Comparison of ENCODE assay signal across 1 cellular context in genomic region chr17:81909966-81910839, GRCh38.
TF ChIP-seq lines count a peak whose summit lies in the region.

No MANE protein-coding gene starts in this region.

TF ChIP-seq in HepG2, 621 proteins besides CTCF, POLR2A, EP300 and RAD21 (continued from another document):
- TF ChIP-seq ZNF280D (CRISPR knock-in tag; IDR thresholded peaks at IDR 0.05) = 0 out of 2 replicates have a peak, but pooled peaks have one; percentile 55
- no peak for TF ChIP-seq ATAD3A (CRISPR knock-in tag; IDR thresholded peaks at IDR 0.05)
- no peak for TF ChIP-seq ZNF839 (CRISPR knock-in tag; IDR thresholded peaks at IDR 0.05; ENCODE audit: borderline replicate concordance)
- no peak for TF ChIP-seq ZNF672 (CRISPR knock-in tag; IDR thresholded peaks at IDR 0.05)
- TF ChIP-seq MEIS2 (CRISPR knock-in tag; IDR thresholded peaks at IDR 0.05) = peak; percentile 83
- TF ChIP-seq ZNF124 (CRISPR knock-in tag; IDR thresholded peaks at IDR 0.05) = no peak; the same call in 1 of the 2 replicates
- peak; percentile 77; the same call in 1 of the 2 replicates for TF ChIP-seq HINFP (CRISPR knock-in tag; IDR thresholded peaks at IDR 0.05; ENCODE audit: low read depth)
- TF ChIP-seq HNRNPK (IDR thresholded peaks at IDR 0.05; ENCODE audit: low read depth, low read length, poor library complexity, severe bottlenecking) = no peak
- no peak; the same call in 1 of the 2 replicates for TF ChIP-seq ZNF547 (CRISPR knock-in tag; IDR thresholded peaks at IDR 0.05)
- peak; percentile 43; the same call in 1 of the 2 replicates for TF ChIP-seq SALL2 (CRISPR knock-in tag; IDR thresholded peaks at IDR 0.05)
- TF ChIP-seq RFX1 (IDR thresholded peaks at IDR 0.05) = no peak
- TF ChIP-seq, protein P1, sequence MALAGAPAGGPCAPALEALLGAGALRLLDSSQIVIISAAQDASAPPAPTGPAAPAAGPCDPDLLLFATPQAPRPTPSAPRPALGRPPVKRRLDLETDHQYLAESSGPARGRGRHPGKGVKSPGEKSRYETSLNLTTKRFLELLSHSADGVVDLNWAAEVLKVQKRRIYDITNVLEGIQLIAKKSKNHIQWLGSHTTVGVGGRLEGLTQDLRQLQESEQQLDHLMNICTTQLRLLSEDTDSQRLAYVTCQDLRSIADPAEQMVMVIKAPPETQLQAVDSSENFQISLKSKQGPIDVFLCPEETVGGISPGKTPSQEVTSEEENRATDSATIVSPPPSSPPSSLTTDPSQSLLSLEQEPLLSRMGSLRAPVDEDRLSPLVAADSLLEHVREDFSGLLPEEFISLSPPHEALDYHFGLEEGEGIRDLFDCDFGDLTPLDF (CRISPR knock-in tag; IDR thresholded peaks at IDR 0.05) = peak; percentile 68; the same call in 1 of the 2 replicates
- peak; percentile 58; the same call in 1 of the 2 replicates for TF ChIP-seq CREB3 (CRISPR knock-in tag; IDR thresholded peaks at IDR 0.05)
- TF ChIP-seq ELF1 (CRISPR knock-in tag; IDR thresholded peaks at IDR 0.05) = peak; percentile 80
- TF ChIP-seq ZBTB8A (CRISPR knock-in tag; IDR thresholded peaks at IDR 0.05; ENCODE audit: borderline replicate concordance, low read depth) = peak; percentile 69; the same call in 1 of the 2 replicates
- TF ChIP-seq ZNF790 (CRISPR knock-in tag; IDR thresholded peaks at IDR 0.05; ENCODE audit: borderline replicate concordance) = no peak
- peak; percentile 80; the same call in 1 of the 2 replicates for TF ChIP-seq RFXAP (CRISPR knock-in tag; IDR thresholded peaks at IDR 0.05; ENCODE audit: borderline replicate concordance)
- 0 out of 2 replicates have a peak, but pooled peaks have one; percentile 22 for TF ChIP-seq MYNN (CRISPR knock-in tag; IDR thresholded peaks at IDR 0.05; ENCODE audit: low read depth)
- TF ChIP-seq TBX2 (CRISPR knock-in tag; IDR thresholded peaks at IDR 0.05; ENCODE audit: borderline replicate concordance) = peak; percentile 82
- TF ChIP-seq, protein P2, sequence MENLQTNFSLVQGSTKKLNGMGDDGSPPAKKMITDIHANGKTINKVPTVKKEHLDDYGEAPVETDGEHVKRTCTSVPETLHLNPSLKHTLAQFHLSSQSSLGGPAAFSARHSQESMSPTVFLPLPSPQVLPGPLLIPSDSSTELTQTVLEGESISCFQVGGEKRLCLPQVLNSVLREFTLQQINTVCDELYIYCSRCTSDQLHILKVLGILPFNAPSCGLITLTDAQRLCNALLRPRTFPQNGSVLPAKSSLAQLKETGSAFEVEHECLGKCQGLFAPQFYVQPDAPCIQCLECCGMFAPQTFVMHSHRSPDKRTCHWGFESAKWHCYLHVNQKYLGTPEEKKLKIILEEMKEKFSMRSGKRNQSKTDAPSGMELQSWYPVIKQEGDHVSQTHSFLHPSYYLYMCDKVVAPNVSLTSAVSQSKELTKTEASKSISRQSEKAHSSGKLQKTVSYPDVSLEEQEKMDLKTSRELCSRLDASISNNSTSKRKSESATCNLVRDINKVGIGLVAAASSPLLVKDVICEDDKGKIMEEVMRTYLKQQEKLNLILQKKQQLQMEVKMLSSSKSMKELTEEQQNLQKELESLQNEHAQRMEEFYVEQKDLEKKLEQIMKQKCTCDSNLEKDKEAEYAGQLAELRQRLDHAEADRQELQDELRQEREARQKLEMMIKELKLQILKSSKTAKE (CRISPR knock-in tag; IDR thresholded peaks at IDR 0.05; ENCODE audit: borderline replicate concordance) = peak; percentile 89
- TF ChIP-seq RNF2 (conservative IDR thresholded peaks at IDR 0.05; ENCODE audit: low read depth) = 0 out of 2 replicates have a peak, but pooled peaks have one; percentile 13
- no peak; the same call in 1 of the 2 replicates for TF ChIP-seq SMC3 (IDR thresholded peaks at IDR 0.05; ENCODE audit: low read length)
- 0 out of 2 replicates have a peak, but pooled peaks have one; percentile 28 for TF ChIP-seq ZSCAN9 (CRISPR knock-in tag; IDR thresholded peaks at IDR 0.05; ENCODE audit: borderline replicate concordance)
- peak; percentile 86 for TF ChIP-seq AGO1 (IDR thresholded peaks at IDR 0.05; ENCODE audit: low read depth, low read length, poor library complexity, severe bottlenecking)
- TF ChIP-seq NR1H2 (CRISPR knock-in tag; IDR thresholded peaks at IDR 0.05; ENCODE audit: borderline replicate concordance, low read depth) = no peak
- TF ChIP-seq PHF20 (CRISPR knock-in tag; IDR thresholded peaks at IDR 0.05) = no peak; the same call in 1 of the 2 replicates
- no peak for TF ChIP-seq ZMAT5 (CRISPR knock-in tag; IDR thresholded peaks at IDR 0.05; ENCODE audit: borderline replicate concordance, low read depth)
- TF ChIP-seq, protein P3, sequence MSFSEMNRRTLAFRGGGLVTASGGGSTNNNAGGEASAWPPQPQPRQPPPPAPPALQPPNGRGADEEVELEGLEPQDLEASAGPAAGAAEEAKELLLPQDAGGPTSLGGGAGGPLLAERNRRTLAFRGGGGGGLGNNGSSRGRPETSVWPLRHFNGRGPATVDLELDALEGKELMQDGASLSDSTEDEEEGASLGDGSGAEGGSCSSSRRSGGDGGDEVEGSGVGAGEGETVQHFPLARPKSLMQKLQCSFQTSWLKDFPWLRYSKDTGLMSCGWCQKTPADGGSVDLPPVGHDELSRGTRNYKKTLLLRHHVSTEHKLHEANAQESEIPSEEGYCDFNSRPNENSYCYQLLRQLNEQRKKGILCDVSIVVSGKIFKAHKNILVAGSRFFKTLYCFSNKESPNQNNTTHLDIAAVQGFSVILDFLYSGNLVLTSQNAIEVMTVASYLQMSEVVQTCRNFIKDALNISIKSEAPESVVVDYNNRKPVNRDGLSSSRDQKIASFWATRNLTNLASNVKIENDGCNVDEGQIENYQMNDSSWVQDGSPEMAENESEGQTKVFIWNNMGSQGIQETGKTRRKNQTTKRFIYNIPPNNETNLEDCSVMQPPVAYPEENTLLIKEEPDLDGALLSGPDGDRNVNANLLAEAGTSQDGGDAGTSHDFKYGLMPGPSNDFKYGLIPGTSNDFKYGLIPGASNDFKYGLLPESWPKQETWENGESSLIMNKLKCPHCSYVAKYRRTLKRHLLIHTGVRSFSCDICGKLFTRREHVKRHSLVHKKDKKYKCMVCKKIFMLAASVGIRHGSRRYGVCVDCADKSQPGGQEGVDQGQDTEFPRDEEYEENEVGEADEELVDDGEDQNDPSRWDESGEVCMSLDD (CRISPR knock-in tag; IDR thresholded peaks at IDR 0.05; ENCODE audit: borderline replicate concordance) = peak; percentile 86
- peak; percentile 29; the same call in 1 of the 2 replicates for TF ChIP-seq ZNF792 (CRISPR knock-in tag; IDR thresholded peaks at IDR 0.05)
- TF ChIP-seq PLRG1 (conservative IDR thresholded peaks at IDR 0.05) = no peak
- no peak for TF ChIP-seq NFRKB (IDR thresholded peaks at IDR 0.05)
- TF ChIP-seq, protein P4, sequence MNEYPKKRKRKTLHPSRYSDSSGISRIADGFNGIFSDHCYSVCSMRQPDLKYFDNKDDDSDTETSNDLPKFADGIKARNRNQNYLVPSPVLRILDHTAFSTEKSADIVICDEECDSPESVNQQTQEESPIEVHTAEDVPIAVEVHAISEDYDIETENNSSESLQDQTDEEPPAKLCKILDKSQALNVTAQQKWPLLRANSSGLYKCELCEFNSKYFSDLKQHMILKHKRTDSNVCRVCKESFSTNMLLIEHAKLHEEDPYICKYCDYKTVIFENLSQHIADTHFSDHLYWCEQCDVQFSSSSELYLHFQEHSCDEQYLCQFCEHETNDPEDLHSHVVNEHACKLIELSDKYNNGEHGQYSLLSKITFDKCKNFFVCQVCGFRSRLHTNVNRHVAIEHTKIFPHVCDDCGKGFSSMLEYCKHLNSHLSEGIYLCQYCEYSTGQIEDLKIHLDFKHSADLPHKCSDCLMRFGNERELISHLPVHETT (CRISPR knock-in tag; conservative IDR thresholded peaks at IDR 0.05) = peak; percentile 83; the same call in 1 of the 2 replicates
- TF ChIP-seq SMAD3 (CRISPR knock-in tag; IDR thresholded peaks at IDR 0.05) = no peak
- peak; percentile 83; the same call in 1 of the 2 replicates for TF ChIP-seq ZBTB43 (CRISPR knock-in tag; conservative IDR thresholded peaks at IDR 0.05)
- TF ChIP-seq, protein P5, sequence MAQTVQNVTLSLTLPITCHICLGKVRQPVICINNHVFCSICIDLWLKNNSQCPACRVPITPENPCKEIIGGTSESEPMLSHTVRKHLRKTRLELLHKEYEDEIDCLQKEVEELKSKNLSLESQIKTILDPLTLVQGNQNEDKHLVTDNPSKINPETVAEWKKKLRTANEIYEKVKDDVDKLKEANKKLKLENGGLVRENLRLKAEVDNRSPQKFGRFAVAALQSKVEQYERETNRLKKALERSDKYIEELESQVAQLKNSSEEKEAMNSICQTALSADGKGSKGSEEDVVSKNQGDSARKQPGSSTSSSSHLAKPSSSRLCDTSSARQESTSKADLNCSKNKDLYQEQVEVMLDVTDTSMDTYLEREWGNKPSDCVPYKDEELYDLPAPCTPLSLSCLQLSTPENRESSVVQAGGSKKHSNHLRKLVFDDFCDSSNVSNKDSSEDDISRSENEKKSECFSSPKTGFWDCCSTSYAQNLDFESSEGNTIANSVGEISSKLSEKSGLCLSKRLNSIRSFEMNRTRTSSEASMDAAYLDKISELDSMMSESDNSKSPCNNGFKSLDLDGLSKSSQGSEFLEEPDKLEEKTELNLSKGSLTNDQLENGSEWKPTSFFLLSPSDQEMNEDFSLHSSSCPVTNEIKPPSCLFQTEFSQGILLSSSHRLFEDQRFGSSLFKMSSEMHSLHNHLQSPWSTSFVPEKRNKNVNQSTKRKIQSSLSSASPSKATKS (CRISPR knock-in tag; IDR thresholded peaks at IDR 0.05) = no peak
- no peak for TF ChIP-seq RELA (CRISPR knock-in tag; IDR thresholded peaks at IDR 0.05)
